ENCODE assay signal across 9 cellular contexts in genomic region chr2:127563458-127564428, GRCh38. TPM values are rescaled to one million over a fixed set of nuclear protein-coding genes. Genes with fewer than 3 reads are reported as not detected.
DNase-seq lines count a peak whose midpoint lies in the region; ATAC-seq, FAIRE-seq and TF ChIP-seq lines count a peak whose summit lies in the region.
"Had no signal": no experiment of that assay in that cellular context is flagged by ENCODE, and none has a peak within 500 bp of the region (broad histone marks: within the 10 kb centered on the region; RNA-seq: fewer than 3 reads in every experiment).

No MANE protein-coding gene starts in this region.

- H3K27me3 ChIP-seq in bronchial epithelial cell (ENCODE audit: control insufficient read depth, insufficient read depth, low read length): peaks cover 4% of the 10 kb centered on the region

- DNase-seq in GM12892 (ENCODE audit: insufficient read length): peak; percentile 73
- DNase-seq in bronchial epithelial cell (ENCODE audit: low read depth): no peak
- DNase-seq in T-helper 9 cell: no peak
- no peak for DNase-seq in NCI-H510A (lab: John Stamatoyannopoulos, UW)
- DNase-seq in dedifferentiated amniotic fluid mesenchymal stem cell (ENCODE audit: extremely low spot score): no peak

- ATAC-seq in GM19397 (IDR thresholded peaks at IDR 0.05; ENCODE audit: unreplicated experiment) (peak; percentile 96), HG03159 (IDR thresholded peaks at IDR 0.05; ENCODE audit: unreplicated experiment) (peak; percentile 94), SK-N-SH treated with all-trans-retinoic acid at 6 μM for 48 hours (no peak)

- no peak overlapping the region for H3K4me3 ChIP-seq in bronchial epithelial cell (ENCODE audit: low read depth, low read length)

- no peak for TF ChIP-seq CTCF in bronchial epithelial cell (IDR thresholded peaks at IDR 0.05; ENCODE audit: insufficient read depth, low read length, severe bottlenecking)

- no peaks in the 10 kb centered on the region for H3K36me3 ChIP-seq in bronchial epithelial cell (ENCODE audit: control insufficient read depth, insufficient read depth, low read length)

- TF ChIP-seq POLR2A in GM12892 (IDR thresholded peaks at IDR 0.05; ENCODE audit: low read depth, low read length): no peak; the same call in 1 of the 2 replicates

- FAIRE-seq in GM12892 (lab: Jason Lieb, UNC) (peak; percentile 98), bronchial epithelial cell (lab: Jason Lieb, UNC) (peak; percentile 13)
- FAIRE-seq: endothelial cell of umbilical vein had no signal

TF ChIP-seq in SK-N-SH treated with all-trans-retinoic acid at 6 μM for 48 hours, 23 proteins besides CTCF, POLR2A, EP300 and RAD21:
- TF ChIP-seq ESRRG (CRISPR knock-in tag; IDR thresholded peaks at IDR 0.05) (no peak), RARB (CRISPR knock-in tag; IDR thresholded peaks at IDR 0.05) (no peak), ISL1 (CRISPR knock-in tag; IDR thresholded peaks at IDR 0.05) (no peak), ARNTL (CRISPR knock-in tag; IDR thresholded peaks at IDR 0.05; ENCODE audit: borderline replicate concordance, low read depth) (no peak), ZC3H10 (CRISPR knock-in tag; IDR thresholded peaks at IDR 0.05) (no peak), GLIS3 (CRISPR knock-in tag; IDR thresholded peaks at IDR 0.05) (no peak), ZNF565 (CRISPR knock-in tag; conservative IDR thresholded peaks at IDR 0.05; ENCODE audit: low read depth) (no peak), ZFP30 (CRISPR knock-in tag; IDR thresholded peaks at IDR 0.05) (no peak), PPARA (CRISPR knock-in tag; IDR thresholded peaks at IDR 0.05; ENCODE audit: borderline replicate concordance) (no peak), ZNF8 (CRISPR knock-in tag; IDR thresholded peaks at IDR 0.05) (no peak), BACH2 (CRISPR knock-in tag; IDR thresholded peaks at IDR 0.05; ENCODE audit: borderline replicate concordance) (no peak)
- TF ChIP-seq, protein P1, sequence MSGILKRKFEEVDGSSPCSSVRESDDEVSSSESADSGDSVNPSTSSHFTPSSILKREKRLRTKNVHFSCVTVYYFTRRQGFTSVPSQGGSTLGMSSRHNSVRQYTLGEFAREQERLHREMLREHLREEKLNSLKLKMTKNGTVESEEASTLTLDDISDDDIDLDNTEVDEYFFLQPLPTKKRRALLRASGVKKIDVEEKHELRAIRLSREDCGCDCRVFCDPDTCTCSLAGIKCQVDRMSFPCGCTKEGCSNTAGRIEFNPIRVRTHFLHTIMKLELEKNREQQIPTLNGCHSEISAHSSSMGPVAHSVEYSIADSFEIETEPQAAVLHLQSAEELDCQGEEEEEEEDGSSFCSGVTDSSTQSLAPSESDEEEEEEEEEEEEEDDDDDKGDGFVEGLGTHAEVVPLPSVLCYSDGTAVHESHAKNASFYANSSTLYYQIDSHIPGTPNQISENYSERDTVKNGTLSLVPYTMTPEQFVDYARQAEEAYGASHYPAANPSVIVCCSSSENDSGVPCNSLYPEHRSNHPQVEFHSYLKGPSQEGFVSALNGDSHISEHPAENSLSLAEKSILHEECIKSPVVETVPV (CRISPR knock-in tag; IDR thresholded peaks at IDR 0.05): no peak
- TF ChIP-seq, protein P2, sequence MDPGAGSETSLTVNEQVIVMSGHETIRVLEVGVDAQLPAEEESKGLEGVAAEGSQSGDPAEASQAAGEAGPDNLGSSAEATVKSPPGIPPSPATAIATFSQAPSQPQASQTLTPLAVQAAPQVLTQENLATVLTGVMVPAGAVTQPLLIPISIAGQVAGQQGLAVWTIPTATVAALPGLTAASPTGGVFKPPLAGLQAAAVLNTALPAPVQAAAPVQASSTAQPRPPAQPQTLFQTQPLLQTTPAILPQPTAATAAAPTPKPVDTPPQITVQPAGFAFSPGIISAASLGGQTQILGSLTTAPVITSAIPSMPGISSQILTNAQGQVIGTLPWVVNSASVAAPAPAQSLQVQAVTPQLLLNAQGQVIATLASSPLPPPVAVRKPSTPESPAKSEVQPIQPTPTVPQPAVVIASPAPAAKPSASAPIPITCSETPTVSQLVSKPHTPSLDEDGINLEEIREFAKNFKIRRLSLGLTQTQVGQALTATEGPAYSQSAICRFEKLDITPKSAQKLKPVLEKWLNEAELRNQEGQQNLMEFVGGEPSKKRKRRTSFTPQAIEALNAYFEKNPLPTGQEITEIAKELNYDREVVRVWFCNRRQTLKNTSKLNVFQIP (CRISPR knock-in tag; IDR thresholded peaks at IDR 0.05; ENCODE audit: borderline replicate concordance, low read depth): no peak

RNA-seq across cellular contexts. Expression of gene MYO7B, which starts 28.3 kb away (rescaled TPM):
- 1.2 TPM for polyA plus RNA-seq in GM12892 (2012; ENCODE audit: missing spikeins)
- total RNA-seq in bronchial epithelial cell: not detected in 2 replicates
- total RNA-seq: endothelial cell of umbilical vein had no signal

RNA-seq across cellular contexts. Expression of gene IWS1, which starts 37.5 kb away (rescaled TPM):
- 42.4 TPM for polyA plus RNA-seq in GM12892 (2012; ENCODE audit: missing spikeins)
- total RNA-seq in bronchial epithelial cell: 40.8 and 51.0 TPM in 2 replicates
